Comparison of ENCODE assay signal across 2 cellular contexts in the genomic region with DNA sequence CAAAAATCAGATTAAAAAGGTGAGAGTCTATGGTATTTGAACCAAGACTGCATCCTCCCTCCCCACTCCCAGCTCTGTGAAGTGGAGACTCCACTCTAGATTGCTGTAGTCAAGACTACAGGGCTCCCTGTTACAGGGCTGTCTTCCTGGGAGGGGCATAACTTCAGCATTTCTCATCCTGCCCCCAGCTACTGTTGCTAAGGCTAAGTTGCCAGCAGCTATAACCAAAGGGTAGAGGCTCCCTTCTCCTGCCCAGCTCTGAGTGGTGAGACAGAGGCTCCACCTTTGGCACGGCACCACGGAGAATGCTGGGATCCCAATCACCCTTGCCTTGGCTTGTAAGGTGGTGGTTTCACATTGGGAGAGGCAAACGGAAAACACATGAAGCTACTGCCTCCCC.
TF ChIP-seq lines count a peak whose summit lies in the region.

No MANE protein-coding gene starts in this region.

TF ChIP-seq in IMR-90, 13 proteins besides CTCF, POLR2A, EP300 and RAD21:
- no peak for TF ChIP-seq SMC3 (IDR thresholded peaks at IDR 0.05; ENCODE audit: low read depth, low read length)
- no peak for TF ChIP-seq MXI1 (IDR thresholded peaks at IDR 0.05; ENCODE audit: borderline replicate concordance, low read depth, low read length)
- TF ChIP-seq MAFK (IDR thresholded peaks at IDR 0.05; ENCODE audit: low read depth, low read length), result no peak
- TF ChIP-seq RCOR1 (IDR thresholded peaks at IDR 0.05; ENCODE audit: insufficient replicate concordance, low read length), result no peak
- no peak for TF ChIP-seq FOS (IDR thresholded peaks at IDR 0.05; ENCODE audit: low read depth, low read length)
- no peak for TF ChIP-seq NFE2L2 (IDR thresholded peaks at IDR 0.05; ENCODE audit: low read depth, low read length)
- TF ChIP-seq MAZ (IDR thresholded peaks at IDR 0.05; ENCODE audit: borderline replicate concordance, low read depth, low read length), result no peak
- no peak for TF ChIP-seq RFX5 (IDR thresholded peaks at IDR 0.05; ENCODE audit: low read depth, low read length)
- TF ChIP-seq, protein P1, sequence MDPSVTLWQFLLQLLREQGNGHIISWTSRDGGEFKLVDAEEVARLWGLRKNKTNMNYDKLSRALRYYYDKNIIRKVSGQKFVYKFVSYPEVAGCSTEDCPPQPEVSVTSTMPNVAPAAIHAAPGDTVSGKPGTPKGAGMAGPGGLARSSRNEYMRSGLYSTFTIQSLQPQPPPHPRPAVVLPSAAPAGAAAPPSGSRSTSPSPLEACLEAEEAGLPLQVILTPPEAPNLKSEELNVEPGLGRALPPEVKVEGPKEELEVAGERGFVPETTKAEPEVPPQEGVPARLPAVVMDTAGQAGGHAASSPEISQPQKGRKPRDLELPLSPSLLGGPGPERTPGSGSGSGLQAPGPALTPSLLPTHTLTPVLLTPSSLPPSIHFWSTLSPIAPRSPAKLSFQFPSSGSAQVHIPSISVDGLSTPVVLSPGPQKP (IDR thresholded peaks at IDR 0.05; ENCODE audit: borderline replicate concordance, low read depth, low read length), result no peak
- no peak for TF ChIP-seq BHLHE40 (IDR thresholded peaks at IDR 0.05; ENCODE audit: low read depth, low read length)
- TF ChIP-seq, protein P2, sequence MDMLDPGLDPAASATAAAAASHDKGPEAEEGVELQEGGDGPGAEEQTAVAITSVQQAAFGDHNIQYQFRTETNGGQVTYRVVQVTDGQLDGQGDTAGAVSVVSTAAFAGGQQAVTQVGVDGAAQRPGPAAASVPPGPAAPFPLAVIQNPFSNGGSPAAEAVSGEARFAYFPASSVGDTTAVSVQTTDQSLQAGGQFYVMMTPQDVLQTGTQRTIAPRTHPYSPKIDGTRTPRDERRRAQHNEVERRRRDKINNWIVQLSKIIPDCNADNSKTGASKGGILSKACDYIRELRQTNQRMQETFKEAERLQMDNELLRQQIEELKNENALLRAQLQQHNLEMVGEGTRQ (IDR thresholded peaks at IDR 0.05; ENCODE audit: low read depth, low read length), result no peak
- no peak for TF ChIP-seq CEBPB (IDR thresholded peaks at IDR 0.05; ENCODE audit: low read depth, low read length)
- TF ChIP-seq CHD1 (IDR thresholded peaks at IDR 0.05; ENCODE audit: low read depth, low read length), result no peak

TF ChIP-seq in H1, 55 proteins besides CTCF, POLR2A, EP300 and RAD21:
- TF ChIP-seq, protein P2 (IDR thresholded peaks at IDR 0.05; ENCODE audit: low read length), result no peak
- TF ChIP-seq GTF2F1 (IDR thresholded peaks at IDR 0.05; ENCODE audit: borderline replicate concordance, low read depth, low read length) (no peak), TBP (IDR thresholded peaks at IDR 0.05; ENCODE audit: low read depth, low read length) (no peak), KDM1A (IDR thresholded peaks at IDR 0.05; ENCODE audit: borderline replicate concordance, low read length) (no peak), BCL11A (IDR thresholded peaks at IDR 0.05; ENCODE audit: low read depth in 2 of 2, low read length in 2 of 2) (no peak), POLR2AphosphoS5 (IDR thresholded peaks at IDR 0.05; ENCODE audit: low read depth, low read length) (no peak), JUND (IDR thresholded peaks at IDR 0.05; ENCODE audit: low read length) (no peak)
- TF ChIP-seq, protein P3, sequence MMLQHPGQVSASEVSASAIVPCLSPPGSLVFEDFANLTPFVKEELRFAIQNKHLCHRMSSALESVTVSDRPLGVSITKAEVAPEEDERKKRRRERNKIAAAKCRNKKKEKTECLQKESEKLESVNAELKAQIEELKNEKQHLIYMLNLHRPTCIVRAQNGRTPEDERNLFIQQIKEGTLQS (IDR thresholded peaks at IDR 0.05; ENCODE audit: insufficient read depth, low read depth, low read length), result no peak
- TF ChIP-seq, protein P4, sequence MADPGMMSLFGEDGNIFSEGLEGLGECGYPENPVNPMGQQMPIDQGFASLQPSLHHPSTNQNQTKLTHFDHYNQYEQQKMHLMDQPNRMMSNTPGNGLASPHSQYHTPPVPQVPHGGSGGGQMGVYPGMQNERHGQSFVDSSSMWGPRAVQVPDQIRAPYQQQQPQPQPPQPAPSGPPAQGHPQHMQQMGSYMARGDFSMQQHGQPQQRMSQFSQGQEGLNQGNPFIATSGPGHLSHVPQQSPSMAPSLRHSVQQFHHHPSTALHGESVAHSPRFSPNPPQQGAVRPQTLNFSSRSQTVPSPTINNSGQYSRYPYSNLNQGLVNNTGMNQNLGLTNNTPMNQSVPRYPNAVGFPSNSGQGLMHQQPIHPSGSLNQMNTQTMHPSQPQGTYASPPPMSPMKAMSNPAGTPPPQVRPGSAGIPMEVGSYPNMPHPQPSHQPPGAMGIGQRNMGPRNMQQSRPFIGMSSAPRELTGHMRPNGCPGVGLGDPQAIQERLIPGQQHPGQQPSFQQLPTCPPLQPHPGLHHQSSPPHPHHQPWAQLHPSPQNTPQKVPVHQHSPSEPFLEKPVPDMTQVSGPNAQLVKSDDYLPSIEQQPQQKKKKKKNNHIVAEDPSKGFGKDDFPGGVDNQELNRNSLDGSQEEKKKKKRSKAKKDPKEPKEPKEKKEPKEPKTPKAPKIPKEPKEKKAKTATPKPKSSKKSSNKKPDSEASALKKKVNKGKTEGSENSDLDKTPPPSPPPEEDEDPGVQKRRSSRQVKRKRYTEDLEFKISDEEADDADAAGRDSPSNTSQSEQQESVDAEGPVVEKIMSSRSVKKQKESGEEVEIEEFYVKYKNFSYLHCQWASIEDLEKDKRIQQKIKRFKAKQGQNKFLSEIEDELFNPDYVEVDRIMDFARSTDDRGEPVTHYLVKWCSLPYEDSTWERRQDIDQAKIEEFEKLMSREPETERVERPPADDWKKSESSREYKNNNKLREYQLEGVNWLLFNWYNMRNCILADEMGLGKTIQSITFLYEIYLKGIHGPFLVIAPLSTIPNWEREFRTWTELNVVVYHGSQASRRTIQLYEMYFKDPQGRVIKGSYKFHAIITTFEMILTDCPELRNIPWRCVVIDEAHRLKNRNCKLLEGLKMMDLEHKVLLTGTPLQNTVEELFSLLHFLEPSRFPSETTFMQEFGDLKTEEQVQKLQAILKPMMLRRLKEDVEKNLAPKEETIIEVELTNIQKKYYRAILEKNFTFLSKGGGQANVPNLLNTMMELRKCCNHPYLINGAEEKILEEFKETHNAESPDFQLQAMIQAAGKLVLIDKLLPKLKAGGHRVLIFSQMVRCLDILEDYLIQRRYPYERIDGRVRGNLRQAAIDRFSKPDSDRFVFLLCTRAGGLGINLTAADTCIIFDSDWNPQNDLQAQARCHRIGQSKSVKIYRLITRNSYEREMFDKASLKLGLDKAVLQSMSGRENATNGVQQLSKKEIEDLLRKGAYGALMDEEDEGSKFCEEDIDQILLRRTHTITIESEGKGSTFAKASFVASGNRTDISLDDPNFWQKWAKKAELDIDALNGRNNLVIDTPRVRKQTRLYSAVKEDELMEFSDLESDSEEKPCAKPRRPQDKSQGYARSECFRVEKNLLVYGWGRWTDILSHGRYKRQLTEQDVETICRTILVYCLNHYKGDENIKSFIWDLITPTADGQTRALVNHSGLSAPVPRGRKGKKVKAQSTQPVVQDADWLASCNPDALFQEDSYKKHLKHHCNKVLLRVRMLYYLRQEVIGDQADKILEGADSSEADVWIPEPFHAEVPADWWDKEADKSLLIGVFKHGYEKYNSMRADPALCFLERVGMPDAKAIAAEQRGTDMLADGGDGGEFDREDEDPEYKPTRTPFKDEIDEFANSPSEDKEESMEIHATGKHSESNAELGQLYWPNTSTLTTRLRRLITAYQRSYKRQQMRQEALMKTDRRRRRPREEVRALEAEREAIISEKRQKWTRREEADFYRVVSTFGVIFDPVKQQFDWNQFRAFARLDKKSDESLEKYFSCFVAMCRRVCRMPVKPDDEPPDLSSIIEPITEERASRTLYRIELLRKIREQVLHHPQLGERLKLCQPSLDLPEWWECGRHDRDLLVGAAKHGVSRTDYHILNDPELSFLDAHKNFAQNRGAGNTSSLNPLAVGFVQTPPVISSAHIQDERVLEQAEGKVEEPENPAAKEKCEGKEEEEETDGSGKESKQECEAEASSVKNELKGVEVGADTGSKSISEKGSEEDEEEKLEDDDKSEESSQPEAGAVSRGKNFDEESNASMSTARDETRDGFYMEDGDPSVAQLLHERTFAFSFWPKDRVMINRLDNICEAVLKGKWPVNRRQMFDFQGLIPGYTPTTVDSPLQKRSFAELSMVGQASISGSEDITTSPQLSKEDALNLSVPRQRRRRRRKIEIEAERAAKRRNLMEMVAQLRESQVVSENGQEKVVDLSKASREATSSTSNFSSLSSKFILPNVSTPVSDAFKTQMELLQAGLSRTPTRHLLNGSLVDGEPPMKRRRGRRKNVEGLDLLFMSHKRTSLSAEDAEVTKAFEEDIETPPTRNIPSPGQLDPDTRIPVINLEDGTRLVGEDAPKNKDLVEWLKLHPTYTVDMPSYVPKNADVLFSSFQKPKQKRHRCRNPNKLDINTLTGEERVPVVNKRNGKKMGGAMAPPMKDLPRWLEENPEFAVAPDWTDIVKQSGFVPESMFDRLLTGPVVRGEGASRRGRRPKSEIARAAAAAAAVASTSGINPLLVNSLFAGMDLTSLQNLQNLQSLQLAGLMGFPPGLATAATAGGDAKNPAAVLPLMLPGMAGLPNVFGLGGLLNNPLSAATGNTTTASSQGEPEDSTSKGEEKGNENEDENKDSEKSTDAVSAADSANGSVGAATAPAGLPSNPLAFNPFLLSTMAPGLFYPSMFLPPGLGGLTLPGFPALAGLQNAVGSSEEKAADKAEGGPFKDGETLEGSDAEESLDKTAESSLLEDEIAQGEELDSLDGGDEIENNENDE (IDR thresholded peaks at IDR 0.05; ENCODE audit: insufficient replicate concordance, low read length), result no peak
